12 cellular contexts compared by ENCODE assay signal in genomic region chr3:16441306-16441898, GRCh38.
DNase-seq lines count a peak whose midpoint lies in the region; ATAC-seq and TF ChIP-seq lines count a peak whose summit lies in the region.
"Had no signal": no experiment of that assay in that cellular context is flagged by ENCODE, and none has a peak within 500 bp of the region (broad histone marks: within the 10 kb centered on the region; RNA-seq: fewer than 3 reads in every experiment).

No MANE protein-coding gene starts in this region.

- H3K36me3 Mint-ChIP-seq in activated naive CD8-positive, alpha-beta T cell treated with anti-CD3 and anti-CD28 coated beads, Interleukin-2, amount 50 U/mL, for 24 hours (ENCODE audit: low read depth): peaks cover 52% of the 10 kb centered on the region

- dilution Hi-C loops in mammary epithelial cell (cut with HindIII; ENCODE audit: low sequenced_read_pairs): loop anchor here (5.0 kb wide), 1 partner anchor 41 kb away; no protein-coding TSS in a partner anchor

- no peaks in the 10 kb centered on the region for H3K9me3 Mint-ChIP-seq in activated naive CD8-positive, alpha-beta T cell treated with anti-CD3 and anti-CD28 coated beads, Interleukin-2, amount 50 U/mL, for 24 hours

- no peaks in the 10 kb centered on the region for H3K9me2 ChIP-seq in PC-3 (replicated peaks; ENCODE audit: low read length)

- in situ Hi-C loops in mammary epithelial cell (cut with MboI; ENCODE audit: low sequenced_read_pairs in 2 of 2): no loop called here

- H3K27me3 ChIP-seq in SJCRH30: no peaks in the 10 kb centered on the region
- no peaks in the 10 kb centered on the region for H3K27me3 ChIP-seq in mammary epithelial cell (ENCODE audit: insufficient read depth, low read length)
- no peaks in the 10 kb centered on the region for H3K27me3 ChIP-seq in sigmoid colon
- H3K27me3 ChIP-seq in PC-3 (ENCODE audit: low read length): no peaks in the 10 kb centered on the region
- H3K27me3 ChIP-seq: BLaER1, ovary had no signal

- TF ChIP-seq CTCF in AG09309 (IDR thresholded peaks at IDR 0.05; ENCODE audit: control insufficient read depth, insufficient read depth, low read depth, low read length, missing control alignments): no peak
- no peak for TF ChIP-seq CTCF in mammary epithelial cell (conservative IDR thresholded peaks at IDR 0.05 in 1 of 2, IDR thresholded peaks at IDR 0.05 in 1 of 2; ENCODE audit: extremely low read depth in 1 of 2, insufficient read depth in 1 of 2, low read depth in 1 of 2, low read length in 2 of 2)
- TF ChIP-seq CTCF in sigmoid colon (IDR thresholded peaks at IDR 0.05): no peak
- TF ChIP-seq CTCF in PC-3 (conservative IDR thresholded peaks at IDR 0.05; ENCODE audit: low read depth, low read length): no peak

- H3K9me3 ChIP-seq in SJCRH30 (replicated peaks): no peaks in the 10 kb centered on the region
- H3K9me3 ChIP-seq in mammary epithelial cell (replicated peaks; ENCODE audit: insufficient read depth, low read length): no peaks in the 10 kb centered on the region
- no peaks in the 10 kb centered on the region for H3K9me3 ChIP-seq in sigmoid colon
- H3K9me3 ChIP-seq in PC-3 (ENCODE audit: low read length): no peaks in the 10 kb centered on the region
- H3K9me3 ChIP-seq: BLaER1, ovary had no signal

- H3K27ac ChIP-seq in SJCRH30 (peak overlapping the region; percentile 11; the same call in 1 of the 2 replicates), mammary epithelial cell (ENCODE audit: insufficient read depth, low read depth, low read length) (no peak overlapping the region), sigmoid colon (peak overlapping the region in 1 of 4 donors; percentile 45), PC-3 (ENCODE audit: low read length) (no peak overlapping the region)
- H3K27ac ChIP-seq: BLaER1 had no signal

- intact Hi-C loops in mammary epithelial cell (cut with micrococcal nuclease) (no loop called here), sigmoid colon (cut with DNase I) (no loop called here), PC-3 (cut with micrococcal nuclease) (no loop called here)

- TF ChIP-seq EP300 in sigmoid colon (IDR thresholded peaks at IDR 0.05): no peak

- H3K9ac ChIP-seq in mammary epithelial cell (ENCODE audit: insufficient read depth, low read length): no peak overlapping the region
- H3K9ac ChIP-seq in PC-3 (ENCODE audit: low read length): no peak overlapping the region
- H3K9ac ChIP-seq: BLaER1 had no signal

- DNase-seq in AG09309 (ENCODE audit: low read depth): peak; percentile 25
- peak; percentile 47 for DNase-seq in M059J (ENCODE audit: low read depth)
- peak; percentile 8 to 38 for DNase-seq in SJCRH30
- peak; percentile 58 for DNase-seq in iris pigment epithelial cell (ENCODE audit: low read depth)
- DNase-seq in mammary epithelial cell: no peak
- DNase-seq in activated naive CD8-positive, alpha-beta T cell treated with anti-CD3 and anti-CD28 coated beads, Interleukin-2, amount 50 U/mL, for 24 hours: no peak
- no peak for DNase-seq in sigmoid colon
- no peak for DNase-seq in PC-3
- DNase-seq: cerebellar nuclear complex, MV-4-11, ovary had no signal

- 47% methylated on average over 5 of the region's 5 CpGs for WGBS in mammary epithelial cell (ENCODE audit: low coverage, missing lambda C conversion rate)
- 41 to 53% methylated on average over 5 of the region's 5 CpGs for WGBS in sigmoid colon, 2 donors

- H4K20me1 ChIP-seq in mammary epithelial cell (ENCODE audit: insufficient read depth, low read length) (no peaks in the 10 kb centered on the region), PC-3 (ENCODE audit: low read length) (no peaks in the 10 kb centered on the region)

- H3K79me2 ChIP-seq in mammary epithelial cell (ENCODE audit: insufficient read depth, low read length) (no peaks in the 10 kb centered on the region), PC-3 (ENCODE audit: low read length) (no peaks in the 10 kb centered on the region)

- no peaks in the 10 kb centered on the region for H3F3A ChIP-seq in PC-3 (ENCODE audit: low read length, unreplicated experiment)

- H3K36me3 ChIP-seq in SJCRH30 (no peaks in the 10 kb centered on the region), mammary epithelial cell (ENCODE audit: insufficient read depth, low read length) (no peaks in the 10 kb centered on the region), sigmoid colon (no peaks in the 10 kb centered on the region), PC-3 (ENCODE audit: low read depth, low read length) (no peaks in the 10 kb centered on the region)
- H3K36me3 ChIP-seq: ovary had no signal

- H3K4me1 ChIP-seq in SJCRH30: peaks cover 9% of the 10 kb centered on the region; the same call in 1 of the 2 replicates
- H3K4me1 ChIP-seq in mammary epithelial cell (ENCODE audit: insufficient read depth, low read length): no peaks in the 10 kb centered on the region
- H3K4me1 ChIP-seq in sigmoid colon: no peaks in the 10 kb centered on the region
- no peaks in the 10 kb centered on the region for H3K4me1 ChIP-seq in PC-3 (ENCODE audit: insufficient read depth, low read length)

- CTCF ChIA-PET in mammary epithelial cell (lab: Charles Lee; ENCODE audit: low non-redundant PET) (no interaction called here), PC-3 (lab: Charles Lee) (no interaction called here)

- no peak overlapping the region for H3K4me3 Mint-ChIP-seq in activated naive CD8-positive, alpha-beta T cell treated with anti-CD3 and anti-CD28 coated beads, Interleukin-2, amount 50 U/mL, for 24 hours

- H3K4me3 ChIP-seq in AG09309 (ENCODE audit: control insufficient read depth, low read depth, low read length) (no peak overlapping the region), SJCRH30 (no peak overlapping the region), mammary epithelial cell (replicated peaks in 1 of 3; ENCODE audit: insufficient read depth in 1 of 3, low read depth in 2 of 3, low read length in 3 of 3) (no peak overlapping the region), sigmoid colon (no peak overlapping the region), PC-3 (ENCODE audit: low read length) (no peak overlapping the region)
- H3K4me3 ChIP-seq: BLaER1, ovary had no signal

- POLR2A ChIA-PET in PC-3 (lab: Charles Lee; ENCODE audit: unreplicated experiment): no interaction called here

- H2AFZ ChIP-seq in mammary epithelial cell (ENCODE audit: low read depth, low read length) (no peak overlapping the region), PC-3 (ENCODE audit: low read length) (no peak overlapping the region)

- TF ChIP-seq POLR2A in sigmoid colon (IDR thresholded peaks at IDR 0.05): no peak

- H3K4me2 ChIP-seq in mammary epithelial cell (ENCODE audit: insufficient read depth, low read depth, low read length) (no peak overlapping the region), PC-3 (ENCODE audit: low read length) (no peak overlapping the region)
- H3K4me2 ChIP-seq: BLaER1 had no signal

- BruUV-seq in mammary epithelial cell (replicated peaks; lab: Mats Ljungman, UMichigan) (no TSS peak), PC-3 (replicated peaks; lab: Mats Ljungman, UMichigan) (no TSS peak)

- no peaks in the 10 kb centered on the region for H3K27me3 Mint-ChIP-seq in activated naive CD8-positive, alpha-beta T cell treated with anti-CD3 and anti-CD28 coated beads, Interleukin-2, amount 50 U/mL, for 24 hours

- peaks cover 34% of the 10 kb centered on the region for H3K4me1 Mint-ChIP-seq in activated naive CD8-positive, alpha-beta T cell treated with anti-CD3 and anti-CD28 coated beads, Interleukin-2, amount 50 U/mL, for 24 hours

- H3K27ac Mint-ChIP-seq in activated naive CD8-positive, alpha-beta T cell treated with anti-CD3 and anti-CD28 coated beads, Interleukin-2, amount 50 U/mL, for 24 hours: no peak overlapping the region

- no peak for ATAC-seq in activated naive CD8-positive, alpha-beta T cell treated with anti-CD3 and anti-CD28 coated beads, Interleukin-2, amount 50 U/mL, for 24 hours
- no peak for ATAC-seq in PC-3

Comparison
In these comparisons a context has a peak if more than half of its experiments do, and no peak if none do; other contexts are left out.
1. DNase-seq: peak in AG09309 (single experiment), M059J (single experiment), SJCRH30 (2 of 2) and iris pigment epithelial cell (single experiment); none in mammary epithelial cell (single experiment), activated naive CD8-positive, alpha-beta T cell treated with anti-CD3 and anti-CD28 coated beads, Interleukin-2, amount 50 U/mL, for 24 hours (single experiment), sigmoid colon (single experiment) and PC-3 (single experiment).